In the genomic region with DNA sequence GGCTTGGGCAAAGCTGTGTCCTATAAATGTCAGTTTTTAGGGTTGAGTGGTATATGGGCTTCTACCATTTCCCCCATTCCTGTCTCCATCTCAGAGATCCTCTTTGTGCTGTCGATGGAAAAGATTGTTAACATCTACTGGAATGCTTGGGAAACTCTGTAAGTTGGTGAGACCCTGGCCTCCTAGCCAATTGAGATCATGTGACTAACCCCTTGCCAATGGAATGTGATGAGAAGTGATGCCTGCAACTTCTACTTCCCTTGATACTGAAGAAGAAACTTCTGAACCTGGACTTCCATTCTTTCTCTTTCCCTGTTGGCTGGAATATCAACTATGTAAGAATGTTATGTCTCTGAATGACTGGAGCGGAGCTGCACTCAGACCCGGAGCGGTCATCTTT, we compare ENCODE assay signal across 22 cellular contexts.
"Had no signal": no experiment of that assay in that cellular context is flagged by ENCODE, and none has a peak within 500 bp of the region (broad histone marks: within the 10 kb centered on the region; RNA-seq: fewer than 3 reads in every experiment).

No MANE protein-coding gene starts in this region.

- H3K36me3 Mint-ChIP-seq: natural killer cell had no signal

- H3K36me3 ChIP-seq: heart left ventricle, right lobe of liver, stomach, thoracic aorta, transverse colon had no signal

- H3K4me1 ChIP-seq: parathyroid adenoma, psoas muscle, right lobe of liver had no signal

- H3K4me3 ChIP-seq: dorsolateral prefrontal cortex, heart left ventricle, psoas muscle, right lobe of liver, stomach, thoracic aorta, transverse colon had no signal

- DNase-seq: cortex of kidney; dorsolateral prefrontal cortex; effector CD8-positive, alpha-beta T cell; heart left ventricle; hippocampal formation; mammary epithelial cell; natural killer cell; psoas muscle; retina; right lobe of liver; stimulated activated CD4-positive, alpha-beta T cell treated with anti-CD3 and anti-CD28 coated beads, Interleukin-4, amount 100 ng/mL, for 24 hours; stomach; substantia nigra; transverse colon had no signal

- H3K4me1 Mint-ChIP-seq: neural crest cell had no signal

- H3K27me3 Mint-ChIP-seq: stimulated activated memory B cell treated with anti-CD40 and anti-IgM and Interleukin-4, amounts not matched to agents 10 μg/mL and 1 μg/mL and 100 μg/mL, for 72 hours had no signal

- ATAC-seq: heart left ventricle; left lobe of liver; natural killer cell; psoas muscle; right lobe of liver; stimulated activated memory B cell treated with anti-CD40 and anti-IgM and Interleukin-4, amounts not matched to agents 10 μg/mL and 1 μg/mL and 100 μg/mL, for 72 hours had no signal

- H3K9me3 Mint-ChIP-seq: mesothelial cell of epicardium; natural killer cell; neural crest cell; stimulated activated memory B cell treated with anti-CD40 and anti-IgM and Interleukin-4, amounts not matched to agents 10 μg/mL and 1 μg/mL and 100 μg/mL, for 72 hours had no signal

- H3K4me3 Mint-ChIP-seq: mesothelial cell of epicardium; natural killer cell; neural crest cell; stimulated activated memory B cell treated with anti-CD40 and anti-IgM and Interleukin-4, amounts not matched to agents 10 μg/mL and 1 μg/mL and 100 μg/mL, for 72 hours had no signal

- H3K9me3 ChIP-seq: heart left ventricle, psoas muscle, right lobe of liver, stomach, thoracic aorta, transverse colon had no signal

- H3K27ac Mint-ChIP-seq: mesothelial cell of epicardium; natural killer cell; stimulated activated memory B cell treated with anti-CD40 and anti-IgM and Interleukin-4, amounts not matched to agents 10 μg/mL and 1 μg/mL and 100 μg/mL, for 72 hours had no signal

- H3K27me3 ChIP-seq: dorsolateral prefrontal cortex, heart left ventricle, right lobe of liver, stomach, transverse colon had no signal

- H3K27ac ChIP-seq: dorsolateral prefrontal cortex, heart left ventricle, parathyroid adenoma, psoas muscle, right lobe of liver, stomach, thoracic aorta, transverse colon had no signal

- H3K9ac ChIP-seq: parathyroid adenoma had no signal

- H3K79me2 ChIP-seq: parathyroid adenoma had no signal

- FAIRE-seq: frontal cortex, islet of Langerhans had no signal

- H2AFZ ChIP-seq: parathyroid adenoma had no signal
